Comparison of ENCODE assay signal across 9 cellular contexts in the genomic region with DNA sequence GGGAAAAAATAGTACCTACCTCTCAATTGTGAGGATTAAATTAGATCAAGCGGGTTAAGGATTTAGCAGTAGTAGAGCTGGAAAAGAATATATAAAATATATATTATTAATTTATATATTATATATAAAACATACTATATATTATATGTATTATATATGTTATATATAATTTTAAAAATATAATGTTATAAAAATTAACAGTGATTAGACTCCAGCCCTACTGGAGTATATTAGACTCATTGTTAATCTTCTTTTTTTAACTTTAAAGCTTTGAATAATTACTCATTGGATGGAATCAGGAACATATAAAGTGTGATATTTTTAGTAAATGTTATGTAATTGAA. TPM values are rescaled to one million over a fixed set of nuclear protein-coding genes. Genes with fewer than 3 reads are reported as not detected.
A peak's percentile ranks its signal among the peaks of the same experiment; 100 is the strongest.
DNase-seq lines count a peak whose midpoint lies in the region; ATAC-seq, FAIRE-seq and TF ChIP-seq lines count a peak whose summit lies in the region.
"Had no signal": no experiment of that assay in that cellular context is flagged by ENCODE, and none has a peak within 500 bp of the region (broad histone marks: within the 10 kb centered on the region; RNA-seq: fewer than 3 reads in every experiment).

No MANE protein-coding gene starts in this region.

- no peak for TF ChIP-seq RAD21 in HepG2 (CRISPR knock-in tag; IDR thresholded peaks at IDR 0.05)

- peak overlapping the region; percentile 93 for H3K9ac ChIP-seq in HepG2 (ENCODE audit: insufficient read depth, low read depth, low read length)

- peak overlapping the region; percentile 88 for H3K4me2 ChIP-seq in HepG2 (ENCODE audit: low read depth, low read length)

- peak overlapping the region; percentile 91 for H2AFZ ChIP-seq in HepG2 (ENCODE audit: low read length)

- H3K4me3 ChIP-seq in HepG2 (replicated peaks in 1 of 3; ENCODE audit: insufficient read depth in 1 of 3, low read depth in 2 of 3, low read length in 3 of 3) (peak overlapping the region; percentile 84 to 99 (median 90); a peak in 5 of 6 replicates), testis (peak overlapping the region; percentile 66 to 84)

- peak overlapping the region; percentile 98 for H3K4me3 Mint-ChIP-seq in activated T-cell treated with anti-CD3 and anti-CD28 coated beads, Interleukin-2, amount 50 U/mL, for 24 hours
- H3K4me3 Mint-ChIP-seq in activated naive CD8-positive, alpha-beta T cell treated with anti-CD3 and anti-CD28 coated beads, Interleukin-2, amount 50 U/mL, for 24 hours = peak overlapping the region; percentile 95

- POLR2A ChIA-PET in HepG2 (lab: Yijun Ruan, JAX) = interaction anchor here (0.5 to 2.0 kb wide), 15 partner anchors 10 to 486 kb away, joined by 3 to 15 read pairs (median 6); a partner anchor contains a TSS

- peaks cover 2% of the 10 kb centered on the region for H3K27me3 Mint-ChIP-seq in activated T-cell treated with anti-CD3 and anti-CD28 coated beads, Interleukin-2, amount 50 U/mL, for 24 hours
- peaks cover 3% of the 10 kb centered on the region for H3K27me3 Mint-ChIP-seq in activated naive CD8-positive, alpha-beta T cell treated with anti-CD3 and anti-CD28 coated beads, Interleukin-2, amount 50 U/mL, for 24 hours

- H3K4me1 ChIP-seq in HepG2 (ENCODE audit: insufficient read depth, low read length) (peaks cover 17% of the 10 kb centered on the region), testis (peaks cover 9% of the 10 kb centered on the region)

- peak overlapping the region; percentile 99 for H3K27ac Mint-ChIP-seq in activated T-cell treated with anti-CD3 and anti-CD28 coated beads, Interleukin-2, amount 50 U/mL, for 24 hours
- peak overlapping the region; percentile 100 for H3K27ac Mint-ChIP-seq in activated naive CD8-positive, alpha-beta T cell treated with anti-CD3 and anti-CD28 coated beads, Interleukin-2, amount 50 U/mL, for 24 hours

- no peak for ATAC-seq in activated naive CD8-positive, alpha-beta T cell treated with anti-CD3 and anti-CD28 coated beads, Interleukin-2, amount 50 U/mL, for 24 hours
- ATAC-seq in HepG2 = no peak

- H3K27me3 ChIP-seq in HepG2 (ENCODE audit: control insufficient read depth in 1 of 2, insufficient read depth in 2 of 2, low read length in 2 of 2) (no peaks in the 10 kb centered on the region; a peak in 1 of 5 replicates), testis (no peaks in the 10 kb centered on the region)

- TF ChIP-seq POLR2A in HepG2 (IDR thresholded peaks at IDR 0.05; ENCODE audit: insufficient read depth in 1 of 2, low read depth in 2 of 2, low read length in 2 of 2) (no peak), testis (IDR thresholded peaks at IDR 0.05) (no peak)

- in situ Hi-C loops in HepG2 (cut with HindIII; ENCODE audit: extremely low pct_ligation_motif_present, low pct_unique_long_range_greater_than_20kb) = no loop called here

- intact Hi-C loops in HepG2 (cut with micrococcal nuclease; ENCODE audit: unreplicated experiment) = loop anchor here (10.0 kb wide), 1 partner anchor 57 kb away; a partner anchor contains a TSS
- intact Hi-C loops in testis (cut with DNase I; ENCODE audit: low total_unique reads) = no loop called here

- H3K9me3 ChIP-seq in HepG2 (ENCODE audit: low read length) (no peaks in the 10 kb centered on the region), testis (no peaks in the 10 kb centered on the region)

- H3K4me1 Mint-ChIP-seq in activated T-cell treated with anti-CD3 and anti-CD28 coated beads, Interleukin-2, amount 50 U/mL, for 24 hours (ENCODE audit: low read depth) = peaks cover 49% of the 10 kb centered on the region
- H3K4me1 Mint-ChIP-seq in activated naive CD8-positive, alpha-beta T cell treated with anti-CD3 and anti-CD28 coated beads, Interleukin-2, amount 50 U/mL, for 24 hours = peaks cover 50% of the 10 kb centered on the region

- H4K20me1 ChIP-seq in HepG2 (ENCODE audit: insufficient read depth, low read length) = no peaks in the 10 kb centered on the region

- TF ChIP-seq CTCF in HepG2 (CRISPR knock-in tag; IDR thresholded peaks at IDR 0.05) (no peak), testis (IDR thresholded peaks at IDR 0.05) (no peak)

- TF ChIP-seq EP300 in HepG2 (IDR thresholded peaks at IDR 0.05; ENCODE audit: low read depth in 2 of 2, low read length in 2 of 2) (no peak), HepG2 (CRISPR knock-in tag; IDR thresholded peaks at IDR 0.05; ENCODE audit: borderline replicate concordance) (no peak)

- H3K79me2 ChIP-seq in HepG2 (ENCODE audit: insufficient read depth, low read length) = peaks cover 12% of the 10 kb centered on the region

- DNase-seq in activated T-cell treated with anti-CD3 and anti-CD28 coated beads, Interleukin-2, amount 50 U/mL, for 24 hours = no peak
- DNase-seq in activated T-cell treated with anti-CD3 and anti-CD28 coated beads, Interleukin-2, amount 50 U/mL, for 1 hour = no peak
- DNase-seq in activated naive CD8-positive, alpha-beta T cell treated with anti-CD3 and anti-CD28 coated beads, Interleukin-2, amount 50 U/mL, for 24 hours = no peak
- DNase-seq in HepG2 (ENCODE audit: low spot score) = no peak
- DNase-seq in testis = no peak
- no peak for DNase-seq in stimulated activated CD4-positive, alpha-beta T cell treated with anti-CD3 and anti-CD28 coated beads, Interleukin-2, amount 100 ng/mL, for 48 hours
- DNase-seq in DMS153 treated with DMSO at 0.1 percent for 48 hours (lab: John Stamatoyannopoulos, UW; ENCODE audit: unreplicated experiment) = no peak
- DNase-seq in HuH-7 (ENCODE audit: low spot score) = no peak

- no TSS peak for BruUV-seq in HepG2 (replicated peaks; lab: Mats Ljungman, UMichigan)

- CTCF ChIA-PET in HepG2 (lab: Yijun Ruan, JAX; ENCODE audit: low intra/inter-chr PET ratio, low total read pairs) = no interaction called here

- peaks cover 58% of the 10 kb centered on the region for H3K36me3 Mint-ChIP-seq in activated T-cell treated with anti-CD3 and anti-CD28 coated beads, Interleukin-2, amount 50 U/mL, for 24 hours (ENCODE audit: low read depth)
- peaks cover 13% of the 10 kb centered on the region for H3K36me3 Mint-ChIP-seq in activated naive CD8-positive, alpha-beta T cell treated with anti-CD3 and anti-CD28 coated beads, Interleukin-2, amount 50 U/mL, for 24 hours (ENCODE audit: low read depth)

- WGBS in HepG2 (ENCODE audit: low lambda C conversion rate) = 68% methylated on average over 1 of the region's 1 CpG
- WGBS in testis, 2 donors = 39 to 51% methylated on average over 1 of the region's 1 CpG

- peak overlapping the region; percentile 95 for H3K27ac ChIP-seq in HepG2 (ENCODE audit: extremely low read length, insufficient read depth, low read length)
- H3K27ac ChIP-seq in testis = peak overlapping the region; percentile 98

- no peak for FAIRE-seq in HepG2 (lab: Jason Lieb, UNC)

- no peaks in the 10 kb centered on the region for H3K9me3 Mint-ChIP-seq in activated T-cell treated with anti-CD3 and anti-CD28 coated beads, Interleukin-2, amount 50 U/mL, for 24 hours
- no peaks in the 10 kb centered on the region for H3K9me3 Mint-ChIP-seq in activated naive CD8-positive, alpha-beta T cell treated with anti-CD3 and anti-CD28 coated beads, Interleukin-2, amount 50 U/mL, for 24 hours

- H3K36me3 ChIP-seq in HepG2 (replicated peaks in 1 of 2; ENCODE audit: control insufficient read depth in 1 of 2, insufficient read depth in 2 of 2, low read length in 2 of 2) = peaks cover 7 to 23% of the 10 kb centered on the region in 2 experiments; a peak in 3 of 5 replicates
- H3K36me3 ChIP-seq in testis (ENCODE audit: low read depth, missing control alignments) = no peaks in the 10 kb centered on the region

RNA-seq across cellular contexts. Expression of a gene that starts 0.4 kb away (rescaled TPM):
- 66.9 and 85.6 TPM in 2 replicates for total RNA-seq in HepG2 (2016; rRNA removed; fragmentation: Illumina TruSeq; extraction: Trizol)
- 36.4 and 42.5 TPM in 2 replicates for total RNA-seq in HepG2 (2016; cell fraction: cytosol; rRNA removed; fragmentation: Illumina TruSeq; extraction: Trizol; ENCODE audit: low read depth)
- total RNA-seq in HepG2 (2016; cell fraction: insoluble cytoplasmic fraction; rRNA removed; fragmentation: Illumina TruSeq; extraction: Trizol) = 71.3 and 95.8 TPM in 2 replicates
- total RNA-seq in HepG2 (2016; cell fraction: membrane; rRNA removed; fragmentation: Illumina TruSeq; extraction: Trizol) = 34.6 and 39.3 TPM in 2 replicates
- total RNA-seq in HepG2 (2016; cell fraction: nucleus; rRNA removed; fragmentation: Illumina TruSeq; extraction: Trizol) = 17.6 and 22.0 TPM in 2 replicates
- 36.8 and 37.2 TPM in 2 replicates for polyA plus RNA-seq in HepG2 (2011; rRNA removed)
- 49.6 and 71.2 TPM in 2 replicates for polyA plus RNA-seq in HepG2 (2011; cell fraction: cytosol; rRNA removed)
- polyA plus RNA-seq in HepG2 (2011; cell fraction: nucleus; rRNA removed) = 14.2 and 18.6 TPM in 2 replicates
- 22.5 and 27.7 TPM in 2 replicates for polyA plus RNA-seq in HepG2 (2012)
- polyA plus RNA-seq in HepG2 (2016; cell fraction: cytosol; fragmentation: Illumina TruSeq; extraction: Trizol; ENCODE audit: low read depth) = 36.7 and 39.3 TPM in 2 replicates
- polyA plus RNA-seq in HepG2 (2016; cell fraction: insoluble cytoplasmic fraction; fragmentation: Illumina TruSeq; extraction: Trizol; ENCODE audit: low read depth) = 81.5 and 84.4 TPM in 2 replicates
- polyA plus RNA-seq in HepG2 (2016; cell fraction: membrane; fragmentation: Illumina TruSeq; extraction: Trizol; ENCODE audit: low read depth) = 25.3 and 29.3 TPM in 2 replicates
- 29.4 and 38.4 TPM in 2 replicates for polyA plus RNA-seq in HepG2 (2016; cell fraction: nucleus; fragmentation: Illumina TruSeq; extraction: Trizol; ENCODE audit: insufficient read depth, low read depth)
- 6.8 and 14.7 TPM in 2 replicates for polyA minus RNA-seq in HepG2 (2011; rRNA and poly(A)+ RNA removed; ENCODE audit: low replicate concordance)
- 6.7 and 10.6 TPM in 2 replicates for polyA minus RNA-seq in HepG2 (2011; cell fraction: cytosol; rRNA and poly(A)+ RNA removed)
- polyA minus RNA-seq in HepG2 (2011; cell fraction: nucleus; rRNA and poly(A)+ RNA removed) = 4.5 and 6.2 TPM in 2 replicates
- total RNA-seq in testis = 10 to 100 TPM; 42.4 to 57.4 TPM
- polyA plus RNA-seq in testis (ENCODE audit: insufficient read depth, low read depth, low replicate concordance) = 96.4 TPM

RNA-seq across cellular contexts. Expression of a gene that starts 0.6 kb away (rescaled TPM):
- 12.9 and 14.3 TPM in 2 replicates for total RNA-seq in HepG2 (2016; rRNA removed; fragmentation: Illumina TruSeq; extraction: Trizol)
- total RNA-seq in HepG2 (2016; cell fraction: cytosol; rRNA removed; fragmentation: Illumina TruSeq; extraction: Trizol; ENCODE audit: low read depth) = 5.4 and 8.4 TPM in 2 replicates
- total RNA-seq in HepG2 (2016; cell fraction: insoluble cytoplasmic fraction; rRNA removed; fragmentation: Illumina TruSeq; extraction: Trizol) = 12.1 and 15.3 TPM in 2 replicates
- 9.8 and 12.8 TPM in 2 replicates for total RNA-seq in HepG2 (2016; cell fraction: membrane; rRNA removed; fragmentation: Illumina TruSeq; extraction: Trizol)
- total RNA-seq in HepG2 (2016; cell fraction: nucleus; rRNA removed; fragmentation: Illumina TruSeq; extraction: Trizol) = 10.6 and 14.8 TPM in 2 replicates
- polyA plus RNA-seq in HepG2 (2011; rRNA removed) = 14.2 and 18.7 TPM in 2 replicates
- 6.1 and 12.7 TPM in 2 replicates for polyA plus RNA-seq in HepG2 (2011; cell fraction: cytosol; rRNA removed)
- 76.0 and 85.8 TPM in 2 replicates for polyA plus RNA-seq in HepG2 (2011; cell fraction: nucleus; rRNA removed)
- polyA plus RNA-seq in HepG2 (2012) = 6.8 and 9.1 TPM in 2 replicates
- 2.7 and 3.6 TPM in 2 replicates for polyA plus RNA-seq in HepG2 (2016; cell fraction: cytosol; fragmentation: Illumina TruSeq; extraction: Trizol; ENCODE audit: low read depth)
- polyA plus RNA-seq in HepG2 (2016; cell fraction: insoluble cytoplasmic fraction; fragmentation: Illumina TruSeq; extraction: Trizol; ENCODE audit: low read depth) = 9.5 and 10.3 TPM in 2 replicates
- polyA plus RNA-seq in HepG2 (2016; cell fraction: membrane; fragmentation: Illumina TruSeq; extraction: Trizol; ENCODE audit: low read depth) = 6.0 and 6.1 TPM in 2 replicates
- 28.0 and 28.5 TPM in 2 replicates for polyA plus RNA-seq in HepG2 (2016; cell fraction: nucleus; fragmentation: Illumina TruSeq; extraction: Trizol; ENCODE audit: insufficient read depth, low read depth)
- 14.2 and 22.9 TPM in 2 replicates for polyA minus RNA-seq in HepG2 (2011; rRNA and poly(A)+ RNA removed; ENCODE audit: low replicate concordance)
- 7.5 and 7.9 TPM in 2 replicates for polyA minus RNA-seq in HepG2 (2011; cell fraction: cytosol; rRNA and poly(A)+ RNA removed)
- polyA minus RNA-seq in HepG2 (2011; cell fraction: nucleus; rRNA and poly(A)+ RNA removed) = 15.3 and 18.5 TPM in 2 replicates
- total RNA-seq in testis = 10 to 100 TPM; 34.4 to 48.3 TPM
- 12.0 TPM for polyA plus RNA-seq in testis (ENCODE audit: insufficient read depth, low read depth, low replicate concordance)

RNA-seq across cellular contexts. Expression of a gene that starts 9.9 kb away (rescaled TPM):
- total RNA-seq in HepG2 (2016; rRNA removed; fragmentation: Illumina TruSeq; extraction: Trizol) (not detected in 2 replicates), testis (under 1 TPM in 1 of 2 donors, not detected in 1; 0.24 TPM)
- total RNA-seq in HepG2 (2016; cell fraction: cytosol; rRNA removed; fragmentation: Illumina TruSeq; extraction: Trizol; ENCODE audit: low read depth) = not detected in 2 replicates
- total RNA-seq in HepG2 (2016; cell fraction: insoluble cytoplasmic fraction; rRNA removed; fragmentation: Illumina TruSeq; extraction: Trizol) = not detected in 2 replicates
- total RNA-seq in HepG2 (2016; cell fraction: membrane; rRNA removed; fragmentation: Illumina TruSeq; extraction: Trizol) = not detected in 2 replicates
- total RNA-seq in HepG2 (2016; cell fraction: nucleus; rRNA removed; fragmentation: Illumina TruSeq; extraction: Trizol) = not detected in 2 replicates
- polyA plus RNA-seq in HepG2 (2011; rRNA removed) (not detected in 2 replicates), testis (ENCODE audit: insufficient read depth, low read depth, low replicate concordance) (not detected)
- polyA plus RNA-seq in HepG2 (2011; cell fraction: cytosol; rRNA removed) = not detected in 2 replicates
- polyA plus RNA-seq in HepG2 (2011; cell fraction: nucleus; rRNA removed) = not detected in 2 replicates
- polyA plus RNA-seq in HepG2 (2012) = not detected in 2 replicates
- polyA plus RNA-seq in HepG2 (2016; cell fraction: cytosol; fragmentation: Illumina TruSeq; extraction: Trizol; ENCODE audit: low read depth) = not detected in 2 replicates
- not detected in 2 replicates for polyA plus RNA-seq in HepG2 (2016; cell fraction: insoluble cytoplasmic fraction; fragmentation: Illumina TruSeq; extraction: Trizol; ENCODE audit: low read depth)
- not detected in 2 replicates for polyA plus RNA-seq in HepG2 (2016; cell fraction: membrane; fragmentation: Illumina TruSeq; extraction: Trizol; ENCODE audit: low read depth)
- not detected in 2 replicates for polyA plus RNA-seq in HepG2 (2016; cell fraction: nucleus; fragmentation: Illumina TruSeq; extraction: Trizol; ENCODE audit: insufficient read depth, low read depth)
- polyA minus RNA-seq in HepG2 (2011; rRNA and poly(A)+ RNA removed; ENCODE audit: low replicate concordance) = not detected in 2 replicates
- polyA minus RNA-seq in HepG2 (2011; cell fraction: cytosol; rRNA and poly(A)+ RNA removed) = not detected in 2 replicates
- polyA minus RNA-seq in HepG2 (2011; cell fraction: nucleus; rRNA and poly(A)+ RNA removed) = not detected in 2 replicates
- total RNA-seq: glomerular endothelial cell had no signal

RNA-seq across cellular contexts. Expression of a gene that starts 24.1 kb away (rescaled TPM):
- total RNA-seq in HepG2 (2016; rRNA removed; fragmentation: Illumina TruSeq; extraction: Trizol) (not detected in 2 replicates), testis (10 to 100 TPM; 10.1 TPM)
- not detected in 2 replicates for total RNA-seq in HepG2 (2016; cell fraction: cytosol; rRNA removed; fragmentation: Illumina TruSeq; extraction: Trizol; ENCODE audit: low read depth)
- total RNA-seq in HepG2 (2016; cell fraction: insoluble cytoplasmic fraction; rRNA removed; fragmentation: Illumina TruSeq; extraction: Trizol) = not detected in 2 replicates
- total RNA-seq in HepG2 (2016; cell fraction: membrane; rRNA removed; fragmentation: Illumina TruSeq; extraction: Trizol) = not detected in 2 replicates
- not detected in 2 replicates for total RNA-seq in HepG2 (2016; cell fraction: nucleus; rRNA removed; fragmentation: Illumina TruSeq; extraction: Trizol)
- polyA plus RNA-seq in HepG2 (2011; rRNA removed) (0.09 TPM in 2 replicates), testis (ENCODE audit: insufficient read depth, low read depth, low replicate concordance) (6.0 TPM)
- polyA plus RNA-seq in HepG2 (2011; cell fraction: cytosol; rRNA removed) = 0.11 and 0.14 TPM in 2 replicates
- polyA plus RNA-seq in HepG2 (2011; cell fraction: nucleus; rRNA removed) = 0.32 TPM in 1 of 2 replicates, not detected in the other
- not detected in 2 replicates for polyA plus RNA-seq in HepG2 (2012)
- 0.07 TPM in 1 of 2 replicates, not detected in the other for polyA plus RNA-seq in HepG2 (2016; cell fraction: cytosol; fragmentation: Illumina TruSeq; extraction: Trizol; ENCODE audit: low read depth)
- polyA plus RNA-seq in HepG2 (2016; cell fraction: insoluble cytoplasmic fraction; fragmentation: Illumina TruSeq; extraction: Trizol; ENCODE audit: low read depth) = not detected in 2 replicates
- not detected in 2 replicates for polyA plus RNA-seq in HepG2 (2016; cell fraction: membrane; fragmentation: Illumina TruSeq; extraction: Trizol; ENCODE audit: low read depth)
- not detected in 2 replicates for polyA plus RNA-seq in HepG2 (2016; cell fraction: nucleus; fragmentation: Illumina TruSeq; extraction: Trizol; ENCODE audit: insufficient read depth, low read depth)
- polyA minus RNA-seq in HepG2 (2011; rRNA and poly(A)+ RNA removed; ENCODE audit: low replicate concordance) = 0.42 and 31.9 TPM in 2 replicates
- polyA minus RNA-seq in HepG2 (2011; cell fraction: cytosol; rRNA and poly(A)+ RNA removed) = 0.70 TPM in 1 of 2 replicates, not detected in the other
- polyA minus RNA-seq in HepG2 (2011; cell fraction: nucleus; rRNA and poly(A)+ RNA removed) = not detected in 2 replicates
- total RNA-seq: glomerular endothelial cell had no signal

RNA-seq across cellular contexts. Expression of a gene that starts 53.9 kb away (rescaled TPM):
- 20.6 and 21.5 TPM in 2 replicates for total RNA-seq in HepG2 (2016; rRNA removed; fragmentation: Illumina TruSeq; extraction: Trizol)
- 4.8 and 6.1 TPM in 2 replicates for total RNA-seq in HepG2 (2016; cell fraction: cytosol; rRNA removed; fragmentation: Illumina TruSeq; extraction: Trizol; ENCODE audit: low read depth)
- 12.8 and 26.0 TPM in 2 replicates for total RNA-seq in HepG2 (2016; cell fraction: insoluble cytoplasmic fraction; rRNA removed; fragmentation: Illumina TruSeq; extraction: Trizol)
- total RNA-seq in HepG2 (2016; cell fraction: membrane; rRNA removed; fragmentation: Illumina TruSeq; extraction: Trizol) = 6.5 and 7.3 TPM in 2 replicates
- total RNA-seq in HepG2 (2016; cell fraction: nucleus; rRNA removed; fragmentation: Illumina TruSeq; extraction: Trizol) = 21.9 and 26.6 TPM in 2 replicates
- polyA plus RNA-seq in HepG2 (2011; rRNA removed) = 2.3 and 3.3 TPM in 2 replicates
- polyA plus RNA-seq in HepG2 (2011; cell fraction: cytosol; rRNA removed) = 0.60 and 0.95 TPM in 2 replicates
- 7.0 and 7.9 TPM in 2 replicates for polyA plus RNA-seq in HepG2 (2011; cell fraction: nucleus; rRNA removed)
- 5.3 and 9.8 TPM in 2 replicates for polyA plus RNA-seq in HepG2 (2012)
- polyA plus RNA-seq in HepG2 (2016; cell fraction: cytosol; fragmentation: Illumina TruSeq; extraction: Trizol; ENCODE audit: low read depth) = 1.8 and 2.4 TPM in 2 replicates
- polyA plus RNA-seq in HepG2 (2016; cell fraction: insoluble cytoplasmic fraction; fragmentation: Illumina TruSeq; extraction: Trizol; ENCODE audit: low read depth) = 14.4 and 15.0 TPM in 2 replicates
- polyA plus RNA-seq in HepG2 (2016; cell fraction: membrane; fragmentation: Illumina TruSeq; extraction: Trizol; ENCODE audit: low read depth) = 3.0 and 3.4 TPM in 2 replicates
- polyA plus RNA-seq in HepG2 (2016; cell fraction: nucleus; fragmentation: Illumina TruSeq; extraction: Trizol; ENCODE audit: insufficient read depth, low read depth) = 30.0 and 33.5 TPM in 2 replicates
- 4.2 and 4.7 TPM in 2 replicates for polyA minus RNA-seq in HepG2 (2011; rRNA and poly(A)+ RNA removed; ENCODE audit: low replicate concordance)
- 4.5 and 6.3 TPM in 2 replicates for polyA minus RNA-seq in HepG2 (2011; cell fraction: cytosol; rRNA and poly(A)+ RNA removed)
- 3.5 and 6.6 TPM in 2 replicates for polyA minus RNA-seq in HepG2 (2011; cell fraction: nucleus; rRNA and poly(A)+ RNA removed)
- 10 to 100 TPM; 37.2 to 81.1 TPM for total RNA-seq in testis
- 125 TPM for polyA plus RNA-seq in testis (ENCODE audit: insufficient read depth, low read depth, low replicate concordance)
- total RNA-seq: glomerular endothelial cell had no signal
